1 cellular context compared by ENCODE assay signal in the genomic region with DNA sequence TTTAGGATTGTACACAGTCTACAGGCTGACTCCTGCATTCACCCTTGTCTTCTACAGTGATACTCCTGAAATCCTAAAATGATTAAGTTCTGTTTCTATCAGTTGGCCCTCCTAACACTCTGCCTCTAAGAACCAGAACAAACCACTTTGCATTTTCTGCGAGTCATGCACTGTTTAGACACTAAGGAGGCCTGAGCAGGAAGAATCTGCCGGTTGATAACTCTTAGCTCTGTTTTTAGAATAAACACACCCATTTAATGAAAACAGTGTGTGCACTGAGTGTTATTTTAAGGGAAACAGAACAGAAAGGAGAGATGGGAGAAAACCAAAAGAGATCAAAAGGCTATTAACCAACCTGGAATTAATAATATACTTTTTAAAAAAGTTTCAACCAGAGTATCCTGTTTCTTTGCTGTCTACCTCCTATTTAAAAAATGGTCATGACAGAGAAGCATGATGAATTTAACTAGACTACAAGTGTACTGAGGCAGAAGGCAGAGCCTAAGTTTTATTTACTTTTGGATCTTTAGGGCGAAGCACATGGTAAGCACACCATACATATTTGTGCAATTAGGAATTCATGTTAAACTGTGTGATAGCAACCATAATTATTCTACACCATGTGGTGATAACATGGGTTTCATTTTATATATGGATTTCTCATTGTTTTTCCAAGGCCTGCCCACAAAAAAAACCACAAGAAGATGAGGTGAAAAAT.
A peak's percentile ranks its signal among the peaks of the same experiment; 100 is the strongest.
TF ChIP-seq lines count a peak whose summit lies in the region.

No MANE protein-coding gene starts in this region.

TF ChIP-seq in IMR-90, 13 proteins besides CTCF, POLR2A, EP300 and RAD21:
- no peak for TF ChIP-seq ELK1 (IDR thresholded peaks at IDR 0.05; ENCODE audit: borderline replicate concordance, low read depth, low read length)
- TF ChIP-seq NFE2L2 (IDR thresholded peaks at IDR 0.05; ENCODE audit: low read depth, low read length): 0 out of 2 replicates have a peak, but pooled peaks have one; percentile 3
- peak; percentile 21; the same call in 1 of the 2 replicates for TF ChIP-seq MXI1 (IDR thresholded peaks at IDR 0.05; ENCODE audit: borderline replicate concordance, low read depth, low read length)
